25 cellular contexts compared by ENCODE assay signal in the genomic region with DNA sequence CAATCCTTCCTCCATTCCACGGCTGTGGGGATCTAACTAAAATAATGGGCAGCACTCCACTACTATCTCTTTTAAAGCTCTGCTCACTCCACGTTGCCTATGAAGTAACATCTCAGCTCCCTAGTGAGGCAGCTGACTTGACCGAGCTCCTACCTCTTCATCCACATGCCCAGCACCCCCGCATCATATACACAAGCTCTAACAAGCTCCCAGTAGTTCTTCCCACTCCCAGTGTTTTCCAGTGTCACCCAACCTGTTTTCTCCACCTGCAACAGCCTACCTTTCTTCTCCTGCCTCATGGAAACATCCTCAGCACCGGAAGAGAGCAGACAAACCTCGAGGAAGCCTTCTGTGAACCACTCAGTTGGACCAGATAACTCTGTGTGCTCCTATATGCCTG. TPM values are rescaled to one million over a fixed set of nuclear protein-coding genes. Genes with fewer than 3 reads are reported as not detected.
A peak's percentile ranks its signal among the peaks of the same experiment; 100 is the strongest.
DNase-seq lines count a peak whose midpoint lies in the region; ATAC-seq, FAIRE-seq and TF ChIP-seq lines count a peak whose summit lies in the region.
"Had no signal": no experiment of that assay in that cellular context is flagged by ENCODE, and none has a peak within 500 bp of the region (broad histone marks: within the 10 kb centered on the region; RNA-seq: fewer than 3 reads in every experiment).

No MANE protein-coding gene starts in this region.

- H2BK12ac ChIP-seq in H1 (ENCODE audit: low read depth, low read length) = no peak overlapping the region; the same call in 1 of the 2 replicates

- H2BK120ac ChIP-seq in H1 (replicated peaks; ENCODE audit: low read depth, low read length) = no peak overlapping the region

- H3K4ac ChIP-seq in H1 (replicated peaks; ENCODE audit: insufficient read length, low read depth, low read length) = no peak overlapping the region

- no peaks in the 10 kb centered on the region for H3K23me2 ChIP-seq in H1 (ENCODE audit: low read depth, low read length)

- H3K27ac Mint-ChIP-seq in GM23338 = peak overlapping the region; percentile 79; the same call in 1 of the 2 replicates
- H3K27ac Mint-ChIP-seq: CD14-positive monocyte had no signal

- H3K36me3 ChIP-seq in GM23338 (ENCODE audit: insufficient read depth) (no peaks in the 10 kb centered on the region), H1 (ENCODE audit: control insufficient read depth in 2 of 4, insufficient read depth in 4 of 4, low read length in 3 of 4) (no peaks in the 10 kb centered on the region), keratinocyte (ENCODE audit: control insufficient read depth in 2 of 2, extremely low read depth in 1 of 2, insufficient read depth in 2 of 2, low read length in 2 of 2) (no peaks in the 10 kb centered on the region)
- H3K36me3 ChIP-seq: BE2C had no signal

- peaks cover 97% of the 10 kb centered on the region for H3K4me1 ChIP-seq in GM23338 (ENCODE audit: insufficient read depth)
- H3K4me1 ChIP-seq in H1 (replicated peaks in 1 of 4; ENCODE audit: control insufficient read depth in 3 of 4, insufficient read depth in 4 of 4, low read length in 3 of 4) = peaks cover 15 to 38% (median 32%) of the 10 kb centered on the region in 4 experiments
- peaks cover 47% of the 10 kb centered on the region for H3K4me1 ChIP-seq in keratinocyte (ENCODE audit: control insufficient read depth, extremely low read depth, insufficient read depth, low read length)
- H3K4me1 ChIP-seq: BE2C had no signal

- H3K14ac ChIP-seq in H1 (ENCODE audit: insufficient read length) = no peak overlapping the region

- dilution Hi-C loops in keratinocyte (cut with MboI; ENCODE audit: extremely low pct_ligation_motif_present, low sequenced_read_pairs) = no loop called here

- WGBS in H1 (ENCODE audit: extremely low coverage in 1 of 2, insufficient coverage in 1 of 2, insufficient read length in 1 of 2, insufficient replicate concordance in 2 of 2, low coverage in 1 of 2, low lambda C conversion rate in 2 of 2, missing lambda C conversion rate in 1 of 2), 2 experiments = 88% methylated on average over 6 of the region's 6 CpGs; no CpG with 5 or more reads in 1 of the 2 experiments

- H3K27me3 Mint-ChIP-seq in GM23338 (ENCODE audit: insufficient read depth, low read depth, poor library complexity) = peaks cover 3% of the 10 kb centered on the region

- H3K9me1 ChIP-seq in keratinocyte (ENCODE audit: control insufficient read depth, extremely low read depth, insufficient read depth, low read length) = peaks cover 2% of the 10 kb centered on the region

- no peak for ATAC-seq in GM23338
- ATAC-seq in GM19397 (IDR thresholded peaks at IDR 0.05; ENCODE audit: unreplicated experiment) = no peak

- H3K36me3 Mint-ChIP-seq in GM23338 (ENCODE audit: low read depth) = peaks cover 6% of the 10 kb centered on the region
- H3K36me3 Mint-ChIP-seq: CD14-positive monocyte had no signal

- H3K9me3 ChIP-seq in H1 (ENCODE audit: insufficient read depth in 2 of 2, low read depth in 1 of 2, low read length in 1 of 2) = no peaks in the 10 kb centered on the region
- H3K9me3 ChIP-seq in keratinocyte (ENCODE audit: control insufficient read depth, low read depth, low read length) = no peaks in the 10 kb centered on the region
- H3K9me3 ChIP-seq: BE2C had no signal

- POLR2A ChIA-PET in RWPE1 (lab: Yijun Ruan, JAX; ENCODE audit: low non-redundant PET) = no interaction called here
- POLR2A ChIA-PET in H1 (lab: Charles Lee; ENCODE audit: partially characterized antibody) = no interaction called here

- H2BK15ac ChIP-seq in H1 (ENCODE audit: low read length) = no peak overlapping the region

- peaks cover 5% of the 10 kb centered on the region; the same call in 1 of the 2 replicates for H3F3A ChIP-seq in GM23338 (replicated peaks; ENCODE audit: low read depth)

- H3K9ac ChIP-seq in H1 (replicated peaks in 1 of 4; ENCODE audit: extremely low read depth in 1 of 4, low read depth in 3 of 4, low read length in 3 of 4) (no peak overlapping the region), keratinocyte (ENCODE audit: control insufficient read depth, extremely low read depth, insufficient read depth, low read length) (no peak overlapping the region)

- H3K9me3 Mint-ChIP-seq in GM23338 = no peaks in the 10 kb centered on the region; the same call in 2 of the 3 replicates

- H4K91ac ChIP-seq in H1 (replicated peaks; ENCODE audit: insufficient read length, low read length) = no peak overlapping the region

- H4K5ac ChIP-seq in H1 (ENCODE audit: insufficient read length, low read depth, low read length) = no peak overlapping the region

- H3K4me1 Mint-ChIP-seq in GM23338 = peaks cover 88% of the 10 kb centered on the region
- H3K4me1 Mint-ChIP-seq: CD14-positive monocyte had no signal

- CTCF ChIA-PET in RWPE1 (lab: Yijun Ruan, JAX) = no interaction called here
- CTCF ChIA-PET in H1 (lab: Charles Lee; ENCODE audit: partially characterized antibody) = interaction anchor here (0.6 to 0.9 kb wide), 2 partner anchors 10 to 228 kb away, joined by 3 read pairs; no protein-coding TSS in a partner anchor

- H3K27me3 ChIP-seq in GM23338 (ENCODE audit: insufficient read depth) (no peaks in the 10 kb centered on the region), H1 (replicated peaks in 1 of 4; ENCODE audit: control insufficient read depth in 3 of 4, extremely low read depth in 1 of 4, insufficient read depth in 3 of 4, low read length in 3 of 4) (no peaks in the 10 kb centered on the region), keratinocyte (ENCODE audit: control insufficient read depth, extremely low read depth, insufficient read depth, low read length) (no peaks in the 10 kb centered on the region)
- H3K27me3 ChIP-seq: BE2C had no signal

- H2AFZ ChIP-seq in GM23338 (no peak overlapping the region), H1 (ENCODE audit: low read length) (no peak overlapping the region), keratinocyte (ENCODE audit: control insufficient read depth, low read length) (peak overlapping the region; percentile 56)

- H2BK20ac ChIP-seq in H1 (ENCODE audit: low read length) = peak overlapping the region; percentile 27; the same call in 1 of the 2 replicates

- no peak for TF ChIP-seq CTCF in GM23338 (conservative IDR thresholded peaks at IDR 0.05; ENCODE audit: low read depth in 2 of 2)
- TF ChIP-seq CTCF in RWPE1 (conservative IDR thresholded peaks at IDR 0.05; ENCODE audit: low read depth) = no peak
- no peak for TF ChIP-seq CTCF in H1 (IDR thresholded peaks at IDR 0.05; ENCODE audit: control extremely low read depth in 1 of 3, insufficient read depth in 1 of 3, low read depth in 1 of 3, low read length in 3 of 3)
- TF ChIP-seq CTCF in keratinocyte (optimal IDR thresholded peaks at IDR 0.05 in 1 of 3, IDR thresholded peaks at IDR 0.05 in 1 of 3, conservative IDR thresholded peaks at IDR 0.05 in 1 of 3; ENCODE audit: extremely low read depth in 1 of 3, insufficient read depth in 2 of 3, low read length in 3 of 3) = no peak

- 0 out of 2 replicates have a peak overlapping the region, but pooled peaks have one; percentile 92 for H3K27ac ChIP-seq in GM23338 (ENCODE audit: low read depth)
- H3K27ac ChIP-seq in RWPE1 = no peak overlapping the region; the same call in 1 of the 2 replicates
- no peak overlapping the region for H3K27ac ChIP-seq in H1 (ENCODE audit: low read depth, low read length)
- H3K27ac ChIP-seq in keratinocyte (ENCODE audit: control insufficient read depth, insufficient read depth, low read length) = peak overlapping the region; percentile 20
- H3K27ac ChIP-seq: SK-N-MC had no signal

- H2AK5ac ChIP-seq in H1 (ENCODE audit: low read depth, low read length) = peak overlapping the region; percentile 76

- H3K79me1 ChIP-seq in H1 (ENCODE audit: low read depth, low read length) = peaks cover 5% of the 10 kb centered on the region; the same call in 1 of the 2 replicates

- H3K4me3 ChIP-seq in GM23338 (no peak overlapping the region), H1 (ENCODE audit: extremely low read depth in 1 of 4, insufficient read depth in 2 of 4, low read depth in 3 of 4, low read length in 4 of 4) (no peak overlapping the region), keratinocyte (ENCODE audit: control insufficient read depth in 2 of 3, extremely low read depth in 1 of 3, insufficient read depth in 2 of 3, low read depth in 1 of 3, low read length in 3 of 3) (no peak overlapping the region)
- H3K4me3 ChIP-seq: SK-N-MC had no signal

- H4K8ac ChIP-seq in H1 (ENCODE audit: extremely low read depth, insufficient read depth, low read length) = no peak overlapping the region

- no peak overlapping the region for H3K23ac ChIP-seq in H1 (ENCODE audit: insufficient read length)

- TF ChIP-seq POLR2A in H1 (IDR thresholded peaks at IDR 0.05; ENCODE audit: control extremely low read depth in 1 of 2, low read depth in 2 of 2, low read length in 2 of 2) (no peak), GM12892 (IDR thresholded peaks at IDR 0.05; ENCODE audit: low read depth, low read length) (no peak)

- TF ChIP-seq EP300 in H1 (IDR thresholded peaks at IDR 0.05; ENCODE audit: borderline replicate concordance in 1 of 2, low read depth in 2 of 2, low read length in 2 of 2) = no peak

- no peaks in the 10 kb centered on the region for H4K20me1 ChIP-seq in GM23338 (replicated peaks; ENCODE audit: insufficient read depth)
- H4K20me1 ChIP-seq in H1 (replicated peaks in 1 of 2; ENCODE audit: control insufficient read depth in 1 of 2, insufficient read depth in 2 of 2, low read length in 2 of 2) = peaks cover 0 to 2% of the 10 kb centered on the region in 2 experiments
- no peaks in the 10 kb centered on the region for H4K20me1 ChIP-seq in keratinocyte (ENCODE audit: control insufficient read depth, extremely low read depth, insufficient read depth, low read length)

- peak overlapping the region; percentile 5; the same call in 1 of the 2 replicates for H3K18ac ChIP-seq in H1 (ENCODE audit: extremely low read depth, low read length)

- no peak for FAIRE-seq in H1 (lab: Jason Lieb, UNC)
- peak; percentile 49 for FAIRE-seq in keratinocyte (lab: Jason Lieb, UNC)
- FAIRE-seq in GM12892 (lab: Jason Lieb, UNC) = no peak

- TF ChIP-seq RAD21 in H1 (IDR thresholded peaks at IDR 0.05 in 1 of 2, conservative IDR thresholded peaks at IDR 0.05 in 1 of 2; ENCODE audit: low read depth in 2 of 2, low read length in 2 of 2) = no peak

- H3K4me2 ChIP-seq in GM23338 = peak overlapping the region; percentile 36
- no peak overlapping the region; a peak in 1 of 4 replicates for H3K4me2 ChIP-seq in H1 (ENCODE audit: insufficient read depth in 1 of 2, low read depth in 2 of 2, low read length in 2 of 2)
- H3K4me2 ChIP-seq in keratinocyte (ENCODE audit: control insufficient read depth, extremely low read depth, insufficient read depth, low read depth, low read length) = peak overlapping the region; percentile 60

- H3K9me2 ChIP-seq in GM23338 (ENCODE audit: insufficient read depth) = no peaks in the 10 kb centered on the region

- no peak overlapping the region for H2BK5ac ChIP-seq in H1 (ENCODE audit: low read depth, low read length)

- peaks cover 96% of the 10 kb centered on the region for H3K79me2 ChIP-seq in GM23338 (replicated peaks; ENCODE audit: insufficient read depth)
- H3K79me2 ChIP-seq in H1 (ENCODE audit: control insufficient read depth in 1 of 2, insufficient read depth in 2 of 2, low read length in 2 of 2) = peaks cover 5 to 98% of the 10 kb centered on the region in 2 experiments
- H3K79me2 ChIP-seq in keratinocyte (ENCODE audit: control insufficient read depth, insufficient read depth, low read length) = no peaks in the 10 kb centered on the region

- DNase-seq in GM23338 (ENCODE audit: low spot score) = no peak
- peak; percentile 42 for DNase-seq in RWPE1 (ENCODE audit: low spot score)
- DNase-seq in H1 (ENCODE audit: low read depth in 1 of 2, low spot score in 2 of 2) = no peak
- DNase-seq in keratinocyte (ENCODE audit: low read depth, low spot score) = no peak
- no peak for DNase-seq in NCI-H1092 (lab: John Stamatoyannopoulos, UW)
- no peak for DNase-seq in GM12892 (ENCODE audit: insufficient read length)
- no peak for DNase-seq in NOMO-1 (lab: John Stamatoyannopoulos, UW; ENCODE audit: unreplicated experiment in 2 of 2)
- DNase-seq: 8988T, ACHN, BE2C, Calu3, DMS79 treated with DMSO at 0.1 percent for 48 hours, HCEC 1CT, Kasumi-1, MV-4-11, NCI-H1105 treated with DMSO at 0.1 percent for 48 hours, NCI-H2029, NCI-H446, NCI-H524 treated with DMSO at 0.1 percent for 48 hours, NCI-H774, SIG-M5 had no signal

- H3K56ac ChIP-seq in H1 (replicated peaks; ENCODE audit: insufficient read length, low read depth, low read length) = no peak overlapping the region

- peak overlapping the region; percentile 15; the same call in 1 of the 3 replicates for H3K4me3 Mint-ChIP-seq in GM23338
- H3K4me3 Mint-ChIP-seq: CD14-positive monocyte had no signal

RNA-seq across cellular contexts. Expression of a gene that starts 50.5 kb away (rescaled TPM):
- total RNA-seq in GM23338 (2014; rRNA removed; shearing (Covaris generic)) = 39.0 and 42.4 TPM in 2 replicates
- polyA plus RNA-seq in GM23338 (2016; fragmentation: Nextera tagmentation; extraction: Ambion mirVana) (15.3 and 18.6 TPM in 2 replicates), H1 (2011; rRNA removed) (2.4 and 4.9 TPM in 2 replicates), keratinocyte (1.5 to 4.3 TPM (median 2.9 TPM) in 3 replicates)
- 20.9 and 21.9 TPM in 2 replicates for total RNA-seq in H1 (2021; fragmentation: NEBNext Ultra II Directional; extraction: Animal tissue kit (Norgen Biotek cat#: 25700))
- polyA plus RNA-seq in H1 (2011; cell fraction: cytosol; rRNA removed) = 5.2 TPM
- 3.9 TPM for polyA plus RNA-seq in H1 (2011; cell fraction: nucleus; rRNA removed)
- polyA plus RNA-seq in H1 (2012, experiment 1 of 2) = 5.7 to 12.7 TPM (median 7.2 TPM) in 4 replicates
- polyA plus RNA-seq in H1 (2012, experiment 2 of 2) = 0.77 TPM
- polyA plus RNA-seq in H1 (2013, experiment 1 of 2) = 20.2 TPM
- 19.6 TPM for polyA plus RNA-seq in H1 (2013, experiment 2 of 2)
- 24.1 and 41.8 TPM in 2 replicates for polyA minus RNA-seq in H1 (2011; rRNA and poly(A)+ RNA removed)
- polyA minus RNA-seq in H1 (2011; cell fraction: cytosol; rRNA and poly(A)+ RNA removed) = 8.0 TPM
- polyA minus RNA-seq in H1 (2011; cell fraction: nucleus; rRNA and poly(A)+ RNA removed) = 70.2 TPM
- polyA plus RNA-seq in keratinocyte (2011; ENCODE audit: low read depth) = 1.0 TPM
- polyA plus RNA-seq in keratinocyte (2011; cell fraction: cytosol; rRNA removed) = 1.6 and 3.1 TPM in 2 replicates
- 1.4 and 2.6 TPM in 2 replicates for polyA plus RNA-seq in keratinocyte (2011; cell fraction: nucleus; rRNA removed)
- 0.52 and 1.4 TPM in 2 replicates for polyA plus RNA-seq in keratinocyte (2012; ENCODE audit: low replicate concordance)
- polyA minus RNA-seq in keratinocyte = 0.62 to 5.2 TPM (median 1.8 TPM) in 3 replicates
- polyA minus RNA-seq in keratinocyte (2011; cell fraction: cytosol; rRNA and poly(A)+ RNA removed) = 1.2 TPM
- 1.9 and 4.0 TPM in 2 replicates for polyA minus RNA-seq in keratinocyte (2011; cell fraction: nucleus; rRNA and poly(A)+ RNA removed)
- not detected for polyA plus RNA-seq in GM12892 (2012; ENCODE audit: missing spikeins)
- total RNA-seq: Calu3, HT-29 had no signal
- polyA plus RNA-seq: CD14-positive monocyte had no signal

Comparison
In these comparisons a context has a peak if more than half of its experiments do, and no peak if none do; other contexts are left out.
1. H3K27ac ChIP-seq: peak in GM23338 (single experiment) and keratinocyte (single experiment); none in RWPE1 (single experiment) and H1 (single experiment).
2. H3K4me2 ChIP-seq: peak in GM23338 (single experiment) and keratinocyte (single experiment); none in H1 (0 of 2).